ENCODE assay signal across 1 cellular context in the genomic region with DNA sequence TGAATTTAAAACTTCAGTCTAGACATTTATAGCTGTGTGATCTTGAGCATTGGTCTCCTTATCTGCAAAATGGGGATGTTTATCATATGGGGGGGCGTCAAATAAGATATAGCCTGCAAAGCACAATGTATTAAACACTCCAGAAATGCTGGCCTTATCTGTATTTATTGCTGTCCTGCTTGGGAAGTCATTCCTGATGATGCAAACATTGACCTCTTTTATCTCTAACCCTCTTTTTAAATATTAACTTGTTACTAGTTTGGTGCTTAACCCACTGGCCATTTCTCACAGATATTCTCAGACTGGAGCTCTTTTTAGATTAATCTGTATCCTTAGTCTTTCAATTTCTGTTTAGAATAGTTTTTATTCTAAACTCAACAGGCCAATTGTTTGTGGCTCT.
A peak's percentile ranks its signal among the peaks of the same experiment; 100 is the strongest.
TF ChIP-seq lines count a peak whose summit lies in the region.

No MANE protein-coding gene starts in this region.

TF ChIP-seq in HepG2, 621 proteins besides CTCF, POLR2A, EP300 and RAD21 (continued from another document and continues in another):
- TF ChIP-seq, protein P1, sequence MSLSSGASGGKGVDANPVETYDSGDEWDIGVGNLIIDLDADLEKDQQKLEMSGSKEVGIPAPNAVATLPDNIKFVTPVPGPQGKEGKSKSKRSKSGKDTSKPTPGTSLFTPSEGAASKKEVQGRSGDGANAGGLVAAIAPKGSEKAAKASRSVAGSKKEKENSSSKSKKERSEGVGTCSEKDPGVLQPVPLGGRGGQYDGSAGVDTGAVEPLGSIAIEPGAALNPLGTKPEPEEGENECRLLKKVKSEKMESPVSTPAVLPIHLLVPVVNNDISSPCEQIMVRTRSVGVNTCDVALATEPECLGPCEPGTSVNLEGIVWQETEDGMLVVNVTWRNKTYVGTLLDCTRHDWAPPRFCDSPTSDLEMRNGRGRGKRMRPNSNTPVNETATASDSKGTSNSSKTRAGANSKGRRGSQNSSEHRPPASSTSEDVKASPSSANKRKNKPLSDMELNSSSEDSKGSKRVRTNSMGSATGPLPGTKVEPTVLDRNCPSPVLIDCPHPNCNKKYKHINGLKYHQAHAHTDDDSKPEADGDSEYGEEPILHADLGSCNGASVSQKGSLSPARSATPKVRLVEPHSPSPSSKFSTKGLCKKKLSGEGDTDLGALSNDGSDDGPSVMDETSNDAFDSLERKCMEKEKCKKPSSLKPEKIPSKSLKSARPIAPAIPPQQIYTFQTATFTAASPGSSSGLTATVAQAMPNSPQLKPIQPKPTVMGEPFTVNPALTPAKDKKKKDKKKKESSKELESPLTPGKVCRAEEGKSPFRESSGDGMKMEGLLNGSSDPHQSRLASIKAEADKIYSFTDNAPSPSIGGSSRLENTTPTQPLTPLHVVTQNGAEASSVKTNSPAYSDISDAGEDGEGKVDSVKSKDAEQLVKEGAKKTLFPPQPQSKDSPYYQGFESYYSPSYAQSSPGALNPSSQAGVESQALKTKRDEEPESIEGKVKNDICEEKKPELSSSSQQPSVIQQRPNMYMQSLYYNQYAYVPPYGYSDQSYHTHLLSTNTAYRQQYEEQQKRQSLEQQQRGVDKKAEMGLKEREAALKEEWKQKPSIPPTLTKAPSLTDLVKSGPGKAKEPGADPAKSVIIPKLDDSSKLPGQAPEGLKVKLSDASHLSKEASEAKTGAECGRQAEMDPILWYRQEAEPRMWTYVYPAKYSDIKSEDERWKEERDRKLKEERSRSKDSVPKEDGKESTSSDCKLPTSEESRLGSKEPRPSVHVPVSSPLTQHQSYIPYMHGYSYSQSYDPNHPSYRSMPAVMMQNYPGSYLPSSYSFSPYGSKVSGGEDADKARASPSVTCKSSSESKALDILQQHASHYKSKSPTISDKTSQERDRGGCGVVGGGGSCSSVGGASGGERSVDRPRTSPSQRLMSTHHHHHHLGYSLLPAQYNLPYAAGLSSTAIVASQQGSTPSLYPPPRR (CRISPR knock-in tag; IDR thresholded peaks at IDR 0.05; ENCODE audit: borderline replicate concordance): peak; percentile 30; the same call in 1 of the 2 replicates
- TF ChIP-seq, protein P2, sequence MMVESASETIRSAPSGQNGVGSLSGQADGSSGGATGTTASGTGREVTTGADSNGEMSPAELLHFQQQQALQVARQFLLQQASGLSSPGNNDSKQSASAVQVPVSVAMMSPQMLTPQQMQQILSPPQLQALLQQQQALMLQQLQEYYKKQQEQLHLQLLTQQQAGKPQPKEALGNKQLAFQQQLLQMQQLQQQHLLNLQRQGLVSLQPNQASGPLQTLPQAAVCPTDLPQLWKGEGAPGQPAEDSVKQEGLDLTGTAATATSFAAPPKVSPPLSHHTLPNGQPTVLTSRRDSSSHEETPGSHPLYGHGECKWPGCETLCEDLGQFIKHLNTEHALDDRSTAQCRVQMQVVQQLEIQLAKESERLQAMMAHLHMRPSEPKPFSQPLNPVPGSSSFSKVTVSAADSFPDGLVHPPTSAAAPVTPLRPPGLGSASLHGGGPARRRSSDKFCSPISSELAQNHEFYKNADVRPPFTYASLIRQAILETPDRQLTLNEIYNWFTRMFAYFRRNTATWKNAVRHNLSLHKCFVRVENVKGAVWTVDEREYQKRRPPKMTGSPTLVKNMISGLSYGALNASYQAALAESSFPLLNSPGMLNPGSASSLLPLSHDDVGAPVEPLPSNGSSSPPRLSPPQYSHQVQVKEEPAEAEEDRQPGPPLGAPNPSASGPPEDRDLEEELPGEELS (CRISPR knock-in tag; IDR thresholded peaks at IDR 0.05): peak; percentile 79
- TF ChIP-seq CBFB (CRISPR knock-in tag; IDR thresholded peaks at IDR 0.05): no peak
- TF ChIP-seq IKZF4 (CRISPR knock-in tag; IDR thresholded peaks at IDR 0.05; ENCODE audit: borderline replicate concordance, low read depth, not compliant biosample characterization): no peak
- TF ChIP-seq FOXP1 (IDR thresholded peaks at IDR 0.05): no peak
- peak; percentile 25; the same call in 1 of the 2 replicates for TF ChIP-seq FOXP1 (CRISPR knock-in tag; IDR thresholded peaks at IDR 0.05)
- TF ChIP-seq, protein P3, sequence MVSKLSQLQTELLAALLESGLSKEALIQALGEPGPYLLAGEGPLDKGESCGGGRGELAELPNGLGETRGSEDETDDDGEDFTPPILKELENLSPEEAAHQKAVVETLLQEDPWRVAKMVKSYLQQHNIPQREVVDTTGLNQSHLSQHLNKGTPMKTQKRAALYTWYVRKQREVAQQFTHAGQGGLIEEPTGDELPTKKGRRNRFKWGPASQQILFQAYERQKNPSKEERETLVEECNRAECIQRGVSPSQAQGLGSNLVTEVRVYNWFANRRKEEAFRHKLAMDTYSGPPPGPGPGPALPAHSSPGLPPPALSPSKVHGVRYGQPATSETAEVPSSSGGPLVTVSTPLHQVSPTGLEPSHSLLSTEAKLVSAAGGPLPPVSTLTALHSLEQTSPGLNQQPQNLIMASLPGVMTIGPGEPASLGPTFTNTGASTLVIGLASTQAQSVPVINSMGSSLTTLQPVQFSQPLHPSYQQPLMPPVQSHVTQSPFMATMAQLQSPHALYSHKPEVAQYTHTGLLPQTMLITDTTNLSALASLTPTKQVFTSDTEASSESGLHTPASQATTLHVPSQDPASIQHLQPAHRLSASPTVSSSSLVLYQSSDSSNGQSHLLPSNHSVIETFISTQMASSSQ (IDR thresholded peaks at IDR 0.05; ENCODE audit: low read depth): peak; percentile 89
- TF ChIP-seq, protein P3 (CRISPR knock-in tag; IDR thresholded peaks at IDR 0.05; ENCODE audit: borderline replicate concordance): peak; percentile 89; the same call in 1 of the 2 replicates
- TF ChIP-seq SRY (CRISPR knock-in tag; IDR thresholded peaks at IDR 0.05): no peak
- TF ChIP-seq SOX6 (IDR thresholded peaks at IDR 0.05): no peak
- peak; percentile 34; the same call in 1 of the 2 replicates for TF ChIP-seq SOX6 (CRISPR knock-in tag; IDR thresholded peaks at IDR 0.05)
- 0 out of 2 replicates have a peak, but pooled peaks have one; percentile 38 for TF ChIP-seq TOE1 (CRISPR knock-in tag; IDR thresholded peaks at IDR 0.05)
- 0 out of 2 replicates have a peak, but pooled peaks have one; percentile 16 for TF ChIP-seq ZNF614 (CRISPR knock-in tag; IDR thresholded peaks at IDR 0.05; ENCODE audit: borderline replicate concordance)
- TF ChIP-seq, protein P4, sequence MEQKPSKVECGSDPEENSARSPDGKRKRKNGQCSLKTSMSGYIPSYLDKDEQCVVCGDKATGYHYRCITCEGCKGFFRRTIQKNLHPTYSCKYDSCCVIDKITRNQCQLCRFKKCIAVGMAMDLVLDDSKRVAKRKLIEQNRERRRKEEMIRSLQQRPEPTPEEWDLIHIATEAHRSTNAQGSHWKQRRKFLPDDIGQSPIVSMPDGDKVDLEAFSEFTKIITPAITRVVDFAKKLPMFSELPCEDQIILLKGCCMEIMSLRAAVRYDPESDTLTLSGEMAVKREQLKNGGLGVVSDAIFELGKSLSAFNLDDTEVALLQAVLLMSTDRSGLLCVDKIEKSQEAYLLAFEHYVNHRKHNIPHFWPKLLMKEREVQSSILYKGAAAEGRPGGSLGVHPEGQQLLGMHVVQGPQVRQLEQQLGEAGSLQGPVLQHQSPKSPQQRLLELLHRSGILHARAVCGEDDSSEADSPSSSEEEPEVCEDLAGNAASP (CRISPR knock-in tag; IDR thresholded peaks at IDR 0.05; ENCODE audit: borderline replicate concordance): 0 out of 2 replicates have a peak, but pooled peaks have one; percentile 20
- TF ChIP-seq FOXJ3 (CRISPR knock-in tag; IDR thresholded peaks at IDR 0.05; ENCODE audit: borderline replicate concordance): peak; percentile 44; the same call in 1 of the 2 replicates
- TF ChIP-seq, protein P5, sequence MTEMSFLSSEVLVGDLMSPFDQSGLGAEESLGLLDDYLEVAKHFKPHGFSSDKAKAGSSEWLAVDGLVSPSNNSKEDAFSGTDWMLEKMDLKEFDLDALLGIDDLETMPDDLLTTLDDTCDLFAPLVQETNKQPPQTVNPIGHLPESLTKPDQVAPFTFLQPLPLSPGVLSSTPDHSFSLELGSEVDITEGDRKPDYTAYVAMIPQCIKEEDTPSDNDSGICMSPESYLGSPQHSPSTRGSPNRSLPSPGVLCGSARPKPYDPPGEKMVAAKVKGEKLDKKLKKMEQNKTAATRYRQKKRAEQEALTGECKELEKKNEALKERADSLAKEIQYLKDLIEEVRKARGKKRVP (CRISPR knock-in tag; IDR thresholded peaks at IDR 0.05): peak in 1 of 2 experiments; percentile 84; a peak in 1 of 4 replicates
- TF ChIP-seq CC2D1A (CRISPR knock-in tag; IDR thresholded peaks at IDR 0.05): no peak
- TF ChIP-seq ZSCAN31 (CRISPR knock-in tag; IDR thresholded peaks at IDR 0.05; ENCODE audit: low read depth): no peak
- peak; percentile 66; the same call in 1 of the 2 replicates for TF ChIP-seq DPF2 (CRISPR knock-in tag; IDR thresholded peaks at IDR 0.05; ENCODE audit: borderline replicate concordance, low read depth)
- TF ChIP-seq SOX5 (CRISPR knock-in tag; IDR thresholded peaks at IDR 0.05; ENCODE audit: borderline replicate concordance): peak; percentile 48; the same call in 1 of the 2 replicates
- peak; percentile 32; the same call in 1 of the 2 replicates for TF ChIP-seq NR2C2 (CRISPR knock-in tag; IDR thresholded peaks at IDR 0.05; ENCODE audit: borderline replicate concordance)
- TF ChIP-seq, protein P6, sequence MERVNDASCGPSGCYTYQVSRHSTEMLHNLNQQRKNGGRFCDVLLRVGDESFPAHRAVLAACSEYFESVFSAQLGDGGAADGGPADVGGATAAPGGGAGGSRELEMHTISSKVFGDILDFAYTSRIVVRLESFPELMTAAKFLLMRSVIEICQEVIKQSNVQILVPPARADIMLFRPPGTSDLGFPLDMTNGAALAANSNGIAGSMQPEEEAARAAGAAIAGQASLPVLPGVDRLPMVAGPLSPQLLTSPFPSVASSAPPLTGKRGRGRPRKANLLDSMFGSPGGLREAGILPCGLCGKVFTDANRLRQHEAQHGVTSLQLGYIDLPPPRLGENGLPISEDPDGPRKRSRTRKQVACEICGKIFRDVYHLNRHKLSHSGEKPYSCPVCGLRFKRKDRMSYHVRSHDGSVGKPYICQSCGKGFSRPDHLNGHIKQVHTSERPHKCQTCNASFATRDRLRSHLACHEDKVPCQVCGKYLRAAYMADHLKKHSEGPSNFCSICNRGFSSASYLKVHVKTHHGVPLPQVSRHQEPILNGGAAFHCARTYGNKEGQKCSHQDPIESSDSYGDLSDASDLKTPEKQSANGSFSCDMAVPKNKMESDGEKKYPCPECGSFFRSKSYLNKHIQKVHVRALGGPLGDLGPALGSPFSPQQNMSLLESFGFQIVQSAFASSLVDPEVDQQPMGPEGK (CRISPR knock-in tag; IDR thresholded peaks at IDR 0.05): peak; percentile 32
- 0 out of 2 replicates have a peak, but pooled peaks have one; percentile 15 for TF ChIP-seq CREM (IDR thresholded peaks at IDR 0.05)
- TF ChIP-seq CREM (CRISPR knock-in tag; IDR thresholded peaks at IDR 0.05): no peak
- TF ChIP-seq, protein P7, sequence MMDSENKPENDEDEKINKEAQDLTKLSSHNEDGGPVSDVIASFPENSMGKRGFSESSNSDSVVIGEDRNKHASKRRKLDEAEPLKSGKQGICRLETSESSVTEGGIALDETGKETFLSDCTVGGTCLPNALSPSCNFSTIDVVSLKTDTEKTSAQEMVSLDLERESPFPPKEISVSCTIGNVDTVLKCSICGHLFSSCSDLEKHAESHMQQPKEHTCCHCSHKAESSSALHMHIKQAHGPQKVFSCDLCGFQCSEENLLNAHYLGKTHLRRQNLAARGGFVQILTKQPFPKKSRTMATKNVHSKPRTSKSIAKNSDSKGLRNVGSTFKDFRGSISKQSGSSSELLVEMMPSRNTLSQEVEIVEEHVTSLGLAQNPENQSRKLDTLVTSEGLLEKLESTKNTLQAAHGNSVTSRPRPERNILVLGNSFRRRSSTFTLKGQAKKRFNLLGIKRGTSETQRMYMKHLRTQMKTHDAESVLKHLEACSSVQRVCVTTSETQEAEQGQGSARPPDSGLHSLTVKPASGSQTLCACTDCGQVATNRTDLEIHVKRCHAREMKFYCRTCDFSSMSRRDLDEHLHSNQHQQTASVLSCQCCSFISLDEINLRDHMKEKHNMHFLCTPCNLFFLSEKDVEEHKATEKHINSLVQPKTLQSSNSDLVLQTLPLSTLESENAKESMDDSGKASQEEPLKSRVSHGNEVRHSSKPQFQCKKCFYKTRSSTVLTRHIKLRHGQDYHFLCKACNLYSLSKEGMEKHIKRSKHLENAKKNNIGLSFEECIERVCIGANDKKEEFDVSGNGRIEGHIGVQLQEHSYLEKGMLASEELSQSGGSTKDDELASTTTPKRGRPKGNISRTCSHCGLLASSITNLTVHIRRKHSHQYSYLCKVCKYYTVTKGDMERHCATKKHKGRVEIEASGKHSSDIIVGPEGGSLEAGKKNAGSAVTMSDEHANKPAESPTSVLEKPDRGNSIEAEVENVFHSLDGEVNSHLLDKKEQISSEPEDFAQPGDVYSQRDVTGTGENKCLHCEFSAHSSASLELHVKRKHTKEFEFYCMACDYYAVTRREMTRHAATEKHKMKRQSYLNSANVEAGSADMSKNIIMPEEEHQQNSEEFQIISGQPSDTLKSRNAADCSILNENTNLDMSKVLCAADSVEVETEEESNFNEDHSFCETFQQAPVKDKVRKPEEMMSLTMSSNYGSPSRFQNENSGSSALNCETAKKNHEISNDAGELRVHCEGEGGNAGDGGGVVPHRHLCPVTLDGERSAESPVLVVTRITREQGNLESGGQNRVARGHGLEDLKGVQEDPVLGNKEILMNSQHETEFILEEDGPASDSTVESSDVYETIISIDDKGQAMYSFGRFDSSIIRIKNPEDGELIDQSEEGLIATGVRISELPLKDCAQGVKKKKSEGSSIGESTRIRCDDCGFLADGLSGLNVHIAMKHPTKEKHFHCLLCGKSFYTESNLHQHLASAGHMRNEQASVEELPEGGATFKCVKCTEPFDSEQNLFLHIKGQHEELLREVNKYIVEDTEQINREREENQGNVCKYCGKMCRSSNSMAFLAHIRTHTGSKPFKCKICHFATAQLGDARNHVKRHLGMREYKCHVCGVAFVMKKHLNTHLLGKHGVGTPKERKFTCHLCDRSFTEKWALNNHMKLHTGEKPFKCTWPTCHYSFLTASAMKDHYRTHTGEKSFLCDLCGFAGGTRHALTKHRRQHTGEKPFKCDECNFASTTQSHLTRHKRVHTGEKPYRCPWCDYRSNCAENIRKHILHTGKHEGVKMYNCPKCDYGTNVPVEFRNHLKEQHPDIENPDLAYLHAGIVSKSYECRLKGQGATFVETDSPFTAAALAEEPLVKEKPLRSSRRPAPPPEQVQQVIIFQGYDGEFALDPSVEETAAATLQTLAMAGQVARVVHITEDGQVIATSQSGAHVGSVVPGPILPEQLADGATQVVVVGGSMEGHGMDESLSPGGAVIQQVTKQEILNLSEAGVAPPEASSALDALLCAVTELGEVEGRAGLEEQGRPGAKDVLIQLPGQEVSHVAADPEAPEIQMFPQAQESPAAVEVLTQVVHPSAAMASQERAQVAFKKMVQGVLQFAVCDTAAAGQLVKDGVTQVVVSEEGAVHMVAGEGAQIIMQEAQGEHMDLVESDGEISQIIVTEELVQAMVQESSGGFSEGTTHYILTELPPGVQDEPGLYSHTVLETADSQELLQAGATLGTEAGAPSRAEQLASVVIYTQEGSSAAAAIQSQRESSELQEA (CRISPR knock-in tag; IDR thresholded peaks at IDR 0.05; ENCODE audit: not compliant biosample characterization): no peak
